23 cellular contexts compared by ENCODE assay signal in the genomic region with DNA sequence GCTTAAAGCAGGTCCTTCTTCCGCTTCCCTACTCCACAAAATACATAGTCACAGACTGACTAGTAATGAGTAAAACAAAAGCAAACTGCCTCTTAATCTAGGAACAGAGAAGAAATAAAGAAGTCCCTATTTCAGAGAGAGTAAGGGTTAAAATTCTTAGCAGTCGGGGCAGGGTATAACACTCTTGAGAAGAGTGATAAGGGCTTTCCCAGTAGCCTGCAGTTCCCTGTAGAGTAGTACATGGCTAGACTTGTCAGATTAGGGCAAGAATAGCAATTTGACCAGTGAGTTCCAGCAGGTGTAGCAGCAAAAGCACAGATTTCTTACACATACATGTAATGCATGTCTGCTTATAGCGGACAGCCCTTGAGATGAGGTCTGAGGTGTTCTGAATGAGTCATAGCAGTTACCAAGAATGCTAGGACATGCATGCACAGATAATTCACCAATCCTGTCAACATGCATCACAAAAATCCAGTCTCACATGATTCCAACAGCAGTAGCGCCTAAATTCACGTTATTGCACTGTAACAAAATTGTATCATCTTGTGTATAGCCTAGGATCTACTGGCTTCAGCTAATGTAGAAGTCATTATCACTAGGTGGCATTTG. TPM values are rescaled to one million over a fixed set of nuclear protein-coding genes. Genes with fewer than 3 reads are reported as not detected.
DNase-seq lines count a peak whose midpoint lies in the region; ATAC-seq and TF ChIP-seq lines count a peak whose summit lies in the region.
"Had no signal": no experiment of that assay in that cellular context is flagged by ENCODE, and none has a peak within 500 bp of the region (broad histone marks: within the 10 kb centered on the region; RNA-seq: fewer than 3 reads in every experiment).

No MANE protein-coding gene starts in this region.

- no peaks in the 10 kb centered on the region for H3K9me3 ChIP-seq in heart right ventricle
- H3K9me3 ChIP-seq: sigmoid colon had no signal

- no peaks in the 10 kb centered on the region for H3K36me3 Mint-ChIP-seq in activated T-helper 17 cell treated with anti-CD3 and anti-CD28 coated beads, Interleukin-2, amount 50 U/mL, for 72 hours (ENCODE audit: low read depth)
- H3K36me3 Mint-ChIP-seq in stimulated activated effector memory CD8-positive, alpha-beta T cell treated with anti-CD3 and anti-CD28 coated beads, Interleukin-12 subunit alpha, Interleukin-12 subunit beta, amount 100 ng/mL, for 72 hours, result no peaks in the 10 kb centered on the region
- H3K36me3 Mint-ChIP-seq: activated CD8-positive, alpha-beta memory T cell treated with anti-CD3 and anti-CD28 coated beads, Interleukin-2, amount 10 ng/mL, durations not matched to agents 7 days and 5 days; type B pancreatic cell had no signal

- TF ChIP-seq CTCF in heart right ventricle (IDR thresholded peaks at IDR 0.05), result no peak

- H3K27ac ChIP-seq in heart right ventricle, result peak overlapping the region in 2 of 10 donors; percentile 35 to 37
- H3K27ac ChIP-seq: GM23248, HL-60, sigmoid colon, SK-N-MC had no signal

- peak overlapping the region; percentile 38 for H3K27ac Mint-ChIP-seq in activated T-helper 17 cell treated with anti-CD3 and anti-CD28 coated beads, Interleukin-2, amount 50 U/mL, for 72 hours
- H3K27ac Mint-ChIP-seq in stimulated activated effector memory CD8-positive, alpha-beta T cell treated with anti-CD3 and anti-CD28 coated beads, Interleukin-12 subunit alpha, Interleukin-12 subunit beta, amount 100 ng/mL, for 72 hours, result no peak overlapping the region
- H3K27ac Mint-ChIP-seq: activated CD8-positive, alpha-beta memory T cell treated with anti-CD3 and anti-CD28 coated beads, Interleukin-2, amount 10 ng/mL, durations not matched to agents 7 days and 5 days; activated T-helper 2 cell treated with anti-CD3 and anti-CD28 coated beads, Interferon-gamma antibody, Interleukin-2, Interleukin-4, amounts not matched to agents 10 μg/mL and 5 μg/mL and 100 μg/mL, durations not matched to agents 14 hours and 24 hours and 36 hours; type B pancreatic cell had no signal

- H3K9me3 Mint-ChIP-seq in activated T-helper 17 cell treated with anti-CD3 and anti-CD28 coated beads, Interleukin-2, amount 50 U/mL, for 72 hours, result no peaks in the 10 kb centered on the region
- H3K9me3 Mint-ChIP-seq in stimulated activated effector memory CD8-positive, alpha-beta T cell treated with anti-CD3 and anti-CD28 coated beads, Interleukin-12 subunit alpha, Interleukin-12 subunit beta, amount 100 ng/mL, for 72 hours, result no peaks in the 10 kb centered on the region
- H3K9me3 Mint-ChIP-seq: activated T-helper 2 cell treated with anti-CD3 and anti-CD28 coated beads, Interferon-gamma antibody, Interleukin-2, Interleukin-4, amounts not matched to agents 10 μg/mL and 5 μg/mL and 100 μg/mL, durations not matched to agents 14 hours and 24 hours and 36 hours; stimulated activated naive CD8-positive, alpha-beta T cell treated with anti-CD3 and anti-CD28 coated beads, Interleukin-15, amount 100 ng/mL, for 72 hours; type B pancreatic cell had no signal

- WGBS in heart right ventricle, 2 donors, result 49 to 64% methylated on average over 5 of the region's 5 CpGs

- ATAC-seq in Right ventricle myocardium inferior (peak; percentile 56), heart right ventricle (peak in 6 of 8 donors; percentile 59 to 75 (median 64)), GM19455 (IDR thresholded peaks at IDR 0.05; ENCODE audit: unreplicated experiment) (no peak)
- no peak for ATAC-seq in activated T-helper 17 cell treated with anti-CD3 and anti-CD28 coated beads, Interleukin-2, amount 50 U/mL, for 72 hours (replicated peaks)
- ATAC-seq in stimulated activated effector memory CD8-positive, alpha-beta T cell treated with anti-CD3 and anti-CD28 coated beads, Interleukin-12 subunit alpha, Interleukin-12 subunit beta, amount 100 ng/mL, for 72 hours, result peak; percentile 51
- ATAC-seq: activated CD8-positive, alpha-beta memory T cell treated with anti-CD3 and anti-CD28 coated beads, Interleukin-2, amount 10 ng/mL, durations not matched to agents 7 days and 5 days; stimulated activated naive CD8-positive, alpha-beta T cell treated with anti-CD3 and anti-CD28 coated beads, Interleukin-15, amount 100 ng/mL, for 72 hours had no signal

- H3K36me3 ChIP-seq in heart right ventricle, result no peaks in the 10 kb centered on the region
- H3K36me3 ChIP-seq: sigmoid colon had no signal

- no peak overlapping the region for H3K4me3 ChIP-seq in heart right ventricle
- H3K4me3 ChIP-seq: GM23248, sigmoid colon, SK-N-MC had no signal

- peaks cover 0 to 39% (median 20%) of the 10 kb centered on the region in 9 donors for H3K4me1 ChIP-seq in heart right ventricle

- no peak for DNase-seq in Right ventricle myocardium inferior (ENCODE audit: missing footprints)
- no peak for DNase-seq in cardiac septum (ENCODE audit: low spot score)
- no peak for DNase-seq in heart right ventricle
- DNase-seq in stimulated activated effector memory CD8-positive, alpha-beta T cell treated with anti-CD3 and anti-CD28 coated beads, Interleukin-12 subunit alpha, Interleukin-12 subunit beta, amount 100 ng/mL, for 72 hours (ENCODE audit: low spot score in 2 of 2), result no peak
- DNase-seq in SHP77 (lab: John Stamatoyannopoulos, UW), result no peak
- no peak for DNase-seq in putamen (ENCODE audit: low spot score)
- DNase-seq: activated CD4-positive, CD25-positive, alpha-beta regulatory T cell treated with anti-CD3 and anti-CD28 coated beads, Interleukin-2, amount 50 U/mL, for 72 hours; activated CD8-positive, alpha-beta memory T cell treated with anti-CD3 and anti-CD28 coated beads, Interleukin-2, amount 10 ng/mL, durations not matched to agents 7 days and 5 days; amniotic stem cell; C1 segment of cervical spinal cord; DMS153; GM23248; NCI-H2081; NCI-H69; sigmoid colon; stimulated activated naive CD8-positive, alpha-beta T cell treated with anti-CD3 and anti-CD28 coated beads, Interleukin-15, amount 100 ng/mL, for 72 hours; T-helper 9 cell had no signal

- no peaks in the 10 kb centered on the region for H3K27me3 ChIP-seq in heart right ventricle
- H3K27me3 ChIP-seq: sigmoid colon had no signal

- peaks cover 9% of the 10 kb centered on the region for H3K4me1 Mint-ChIP-seq in activated T-helper 17 cell treated with anti-CD3 and anti-CD28 coated beads, Interleukin-2, amount 50 U/mL, for 72 hours
- peaks cover 18% of the 10 kb centered on the region for H3K4me1 Mint-ChIP-seq in stimulated activated effector memory CD8-positive, alpha-beta T cell treated with anti-CD3 and anti-CD28 coated beads, Interleukin-12 subunit alpha, Interleukin-12 subunit beta, amount 100 ng/mL, for 72 hours

- intact Hi-C loops in Right ventricle myocardium inferior (cut with DNase I) (no loop called here), cardiac septum (cut with DNase I) (no loop called here), heart right ventricle (cut with DNase I) (no loop called here)

- no peaks in the 10 kb centered on the region for H3K27me3 Mint-ChIP-seq in activated T-helper 17 cell treated with anti-CD3 and anti-CD28 coated beads, Interleukin-2, amount 50 U/mL, for 72 hours
- H3K27me3 Mint-ChIP-seq: activated CD8-positive, alpha-beta memory T cell treated with anti-CD3 and anti-CD28 coated beads, Interleukin-2, amount 10 ng/mL, durations not matched to agents 7 days and 5 days; stimulated activated naive CD8-positive, alpha-beta T cell treated with anti-CD3 and anti-CD28 coated beads, Interleukin-15, amount 100 ng/mL, for 72 hours; type B pancreatic cell had no signal

- no peak overlapping the region for H3K4me3 Mint-ChIP-seq in activated T-helper 17 cell treated with anti-CD3 and anti-CD28 coated beads, Interleukin-2, amount 50 U/mL, for 72 hours
- H3K4me3 Mint-ChIP-seq in stimulated activated effector memory CD8-positive, alpha-beta T cell treated with anti-CD3 and anti-CD28 coated beads, Interleukin-12 subunit alpha, Interleukin-12 subunit beta, amount 100 ng/mL, for 72 hours, result no peak overlapping the region
- H3K4me3 Mint-ChIP-seq: activated CD8-positive, alpha-beta memory T cell treated with anti-CD3 and anti-CD28 coated beads, Interleukin-2, amount 10 ng/mL, durations not matched to agents 7 days and 5 days; stimulated activated naive CD8-positive, alpha-beta T cell treated with anti-CD3 and anti-CD28 coated beads, Interleukin-15, amount 100 ng/mL, for 72 hours; type B pancreatic cell had no signal

RNA-seq across cellular contexts. Expression of a gene that starts 40.7 kb away (rescaled TPM):
- total RNA-seq in Right ventricle myocardium inferior, result 30.9 TPM
- 34.7 TPM for total RNA-seq in cardiac septum
- 10 to 100 TPM; 14.8 to 15.1 TPM for total RNA-seq in activated T-helper 17 cell treated with anti-CD3 and anti-CD28 coated beads, Interleukin-2, amount 50 U/mL, for 72 hours
- 10 to 100 TPM; 25.1 to 49.9 (median 36.0) TPM for total RNA-seq in heart right ventricle
- 10 to 100 TPM in 1 of 2 donors, 1 to 10 TPM in 1; 9.5 to 11.8 TPM for polyA plus RNA-seq in heart right ventricle

Comparison
In these comparisons a context has a peak if more than half of its experiments do, and no peak if none do; other contexts are left out.
1. ATAC-seq: peak in Right ventricle myocardium inferior (single experiment), heart right ventricle (6 of 8) and stimulated activated effector memory CD8-positive, alpha-beta T cell treated with anti-CD3 and anti-CD28 coated beads, Interleukin-12 subunit alpha, Interleukin-12 subunit beta, amount 100 ng/mL, for 72 hours (single experiment); none in activated T-helper 17 cell treated with anti-CD3 and anti-CD28 coated beads, Interleukin-2, amount 50 U/mL, for 72 hours (single experiment) and GM19455 (single experiment).